ENCODE assay signal across 26 cellular contexts in the genomic region with DNA sequence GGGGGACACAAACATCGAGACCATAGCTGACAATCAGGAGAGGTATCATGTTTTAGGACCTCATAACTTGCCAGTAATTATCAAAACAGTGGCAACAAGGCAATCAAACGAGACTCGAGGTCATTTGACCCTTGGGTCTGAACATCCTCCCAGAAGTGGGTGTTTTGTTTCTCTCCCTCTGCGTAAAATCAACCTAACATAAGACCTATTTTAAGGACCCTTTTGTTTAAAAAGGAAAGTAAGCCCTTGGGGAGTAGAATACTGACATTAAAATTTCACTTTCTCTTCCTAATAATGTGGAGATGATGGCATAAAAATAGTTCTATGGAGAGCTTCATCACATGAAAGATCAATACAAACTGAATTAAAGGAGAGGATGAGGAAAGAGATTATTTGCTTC.
"Had no signal": no experiment of that assay in that cellular context is flagged by ENCODE, and none has a peak within 500 bp of the region (broad histone marks: within the 10 kb centered on the region; RNA-seq: fewer than 3 reads in every experiment).

No MANE protein-coding gene starts in this region.

- H3K27me3 Mint-ChIP-seq: activated CD4-positive, alpha-beta T cell treated with anti-CD3 and anti-CD28 coated beads for 36 hours; activated CD8-positive, alpha-beta T cell treated with anti-CD3 and anti-CD28 coated beads for 36 hours; activated naive CD8-positive, alpha-beta T cell treated with anti-CD3 and anti-CD28 coated beads, Interleukin-2, amount 10 ng/mL, durations not matched to agents 7 days and 5 days; T-cell had no signal

- H3K27ac Mint-ChIP-seq: activated CD4-positive, alpha-beta T cell treated with anti-CD3 and anti-CD28 coated beads for 36 hours; activated CD8-positive, alpha-beta T cell treated with anti-CD3 and anti-CD28 coated beads for 36 hours; activated naive CD8-positive, alpha-beta T cell treated with anti-CD3 and anti-CD28 coated beads, Interleukin-2, amount 10 ng/mL, durations not matched to agents 7 days and 5 days; T-cell had no signal

- H3K27me3 ChIP-seq: adrenal gland, MG63 had no signal

- H3K4me1 Mint-ChIP-seq: activated CD4-positive, alpha-beta T cell treated with anti-CD3 and anti-CD28 coated beads for 36 hours; activated naive CD8-positive, alpha-beta T cell treated with anti-CD3 and anti-CD28 coated beads, Interleukin-2, amount 10 ng/mL, durations not matched to agents 7 days and 5 days had no signal

- H3K4me3 ChIP-seq: adrenal gland, MG63, SK-N-MC had no signal

- H3K27ac ChIP-seq: adrenal gland, SK-N-MC, VCaP had no signal

- H3K4me3 Mint-ChIP-seq: activated CD4-positive, alpha-beta T cell treated with anti-CD3 and anti-CD28 coated beads for 36 hours; activated CD8-positive, alpha-beta T cell treated with anti-CD3 and anti-CD28 coated beads for 36 hours; activated naive CD8-positive, alpha-beta T cell treated with anti-CD3 and anti-CD28 coated beads, Interleukin-2, amount 10 ng/mL, durations not matched to agents 7 days and 5 days; T-cell had no signal

- H3K4me1 ChIP-seq: adrenal gland had no signal

- H3K36me3 ChIP-seq: adrenal gland, MG63 had no signal

- ATAC-seq: activated CD4-positive, alpha-beta T cell treated with anti-CD3 and anti-CD28 coated beads for 36 hours; activated CD8-positive, alpha-beta T cell treated with anti-CD3 and anti-CD28 coated beads for 36 hours; Panc1; Right ventricle myocardium inferior; T-cell had no signal

- DNase-seq: activated CD4-positive, alpha-beta T cell treated with anti-CD3 and anti-CD28 coated beads for 36 hours; activated CD8-positive, alpha-beta memory T cell treated with anti-CD3 and anti-CD28 coated beads, Interleukin-2, amount 50 U/mL, for 4 hours; activated CD8-positive, alpha-beta T cell treated with anti-CD3 and anti-CD28 coated beads for 36 hours; activated naive CD4-positive, alpha-beta T cell treated with anti-CD3 and anti-CD28 coated beads, Interleukin-2, amount 50 U/mL, for 16 hours; activated naive CD8-positive, alpha-beta T cell treated with anti-CD3 and anti-CD28 coated beads, Interleukin-2, amount 10 ng/mL, durations not matched to agents 7 days and 5 days; activated T-cell treated with anti-CD3 and anti-CD28 coated beads, Interleukin-2, amount 50 U/mL, for 1 hour; adrenal gland; anterior cingulate cortex; cerebellar nuclear complex; MG63; MV-4-11; NCI-H1092 treated with DMSO at 0.1 percent for 48 hours; NCI-H1417 treated with DMSO at 0.1 percent for 48 hours; NCI-H1694; NCI-H2029; NCI-H2107; NCI-H2171 treated with DMSO at 0.1 percent for 48 hours; NCI-H226; NCI-H526; NCI-H774; RPMI8226; T-cell had no signal

- H3K9me3 ChIP-seq: adrenal gland, MG63 had no signal

- H3K9me3 Mint-ChIP-seq: activated naive CD8-positive, alpha-beta T cell treated with anti-CD3 and anti-CD28 coated beads, Interleukin-2, amount 10 ng/mL, durations not matched to agents 7 days and 5 days had no signal
